10 cellular contexts compared by ENCODE assay signal in genomic region chr21:22575165-22575584, GRCh38.
DNase-seq lines count a peak whose midpoint lies in the region; ATAC-seq lines count a peak whose summit lies in the region.
"Had no signal": no experiment of that assay in that cellular context is flagged by ENCODE, and none has a peak within 500 bp of the region (broad histone marks: within the 10 kb centered on the region; RNA-seq: fewer than 3 reads in every experiment).

No MANE protein-coding gene starts in this region.

- no peaks in the 10 kb centered on the region for H3K9me3 ChIP-seq in NT2/D1 (ENCODE audit: insufficient read depth, low read length)
- H3K9me3 ChIP-seq: prostate gland had no signal

- H3K36me3 ChIP-seq in NT2/D1 (ENCODE audit: insufficient read depth, insufficient read length, low read length): no peaks in the 10 kb centered on the region
- H3K36me3 ChIP-seq: prostate gland had no signal

- no peaks in the 10 kb centered on the region for H3K27me3 ChIP-seq in NT2/D1 (ENCODE audit: insufficient read depth, insufficient read length)

- DNase-seq in AML-193 (lab: John Stamatoyannopoulos, UW): peak; percentile 45 to 55
- peak; percentile 16 for DNase-seq in HuH-7.5 (ENCODE audit: low spot score)
- peak; percentile 78 for DNase-seq in NT2/D1 (ENCODE audit: low read depth, low spot score)
- peak; percentile 31 for DNase-seq in glomerular endothelial cell (ENCODE audit: extremely low read depth, low read depth, low spot score)
- DNase-seq in effector CD4-positive, alpha-beta T cell: no peak
- DNase-seq: NCI-H1436 had no signal

- ATAC-seq in GM18498 (IDR thresholded peaks at IDR 0.05; ENCODE audit: unreplicated experiment): no peak
- no peak for ATAC-seq in HG02852 (IDR thresholded peaks at IDR 0.05; ENCODE audit: unreplicated experiment)
- ATAC-seq in GM21367 (IDR thresholded peaks at IDR 0.05; ENCODE audit: unreplicated experiment): no peak

- peak overlapping the region; percentile 10 for H3K4me3 ChIP-seq in NT2/D1 (ENCODE audit: insufficient read length, low read depth)
- H3K4me3 ChIP-seq: prostate gland had no signal

- H3K9ac ChIP-seq in NT2/D1 (ENCODE audit: insufficient read length, low read depth): no peak overlapping the region

- H3K4me1 ChIP-seq in NT2/D1 (ENCODE audit: insufficient read depth, insufficient read length): no peaks in the 10 kb centered on the region
- H3K4me1 ChIP-seq: prostate gland had no signal
